1 cellular context compared by ENCODE assay signal in the genomic region with DNA sequence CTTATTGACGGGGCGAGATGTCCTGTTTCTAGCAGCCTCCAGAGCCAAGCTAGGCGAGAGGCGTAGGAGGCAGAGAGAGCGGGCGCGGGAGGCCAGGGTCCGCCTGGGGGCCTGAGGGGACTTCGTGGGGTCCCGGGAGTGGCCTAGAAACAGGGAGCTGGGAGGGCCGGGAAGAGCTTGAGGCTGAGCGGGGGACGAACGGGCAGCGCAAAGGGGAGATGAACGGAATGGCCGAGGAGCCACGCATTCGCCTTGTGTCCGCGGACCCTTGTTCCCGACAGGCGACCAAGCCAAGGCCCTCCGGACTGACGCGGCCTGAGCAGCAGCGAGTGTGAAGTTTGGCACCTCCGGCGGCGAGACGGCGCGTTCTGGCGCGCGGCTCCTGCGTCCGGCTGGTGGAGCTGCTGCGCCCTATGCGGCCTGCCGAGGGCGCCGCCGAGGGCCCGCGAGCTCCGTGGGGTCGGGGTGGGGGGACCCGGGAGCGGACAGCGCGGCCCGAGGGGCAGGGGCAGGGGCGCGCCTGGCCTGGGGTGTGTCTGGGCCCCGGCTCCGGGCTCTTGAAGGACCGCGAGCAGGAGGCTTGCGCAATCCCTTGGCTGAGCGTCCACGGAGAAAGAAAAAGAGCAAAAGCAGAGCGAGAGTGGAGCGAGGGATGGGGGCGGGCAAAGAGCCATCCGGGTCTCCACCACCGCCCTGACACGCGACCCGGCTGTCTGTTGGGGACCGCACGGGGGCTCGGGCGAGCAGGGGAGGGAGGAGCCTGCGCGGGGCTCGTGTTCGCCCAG.
A peak's percentile ranks its signal among the peaks of the same experiment; 100 is the strongest.
TF ChIP-seq lines count a peak whose summit lies in the region.

No MANE protein-coding gene starts in this region.

TF ChIP-seq in HepG2, 621 proteins besides CTCF, POLR2A, EP300 and RAD21 (continued from another document and continues in another):
- TF ChIP-seq, protein P1, sequence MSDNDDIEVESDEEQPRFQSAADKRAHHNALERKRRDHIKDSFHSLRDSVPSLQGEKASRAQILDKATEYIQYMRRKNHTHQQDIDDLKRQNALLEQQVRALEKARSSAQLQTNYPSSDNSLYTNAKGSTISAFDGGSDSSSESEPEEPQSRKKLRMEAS (IDR thresholded peaks at IDR 0.05) = 0 out of 2 replicates have a peak, but pooled peaks have one; percentile 2
- TF ChIP-seq SAP130 (CRISPR knock-in tag; IDR thresholded peaks at IDR 0.05; ENCODE audit: low read depth) = no peak; the same call in 1 of the 2 replicates
- TF ChIP-seq, protein P2, sequence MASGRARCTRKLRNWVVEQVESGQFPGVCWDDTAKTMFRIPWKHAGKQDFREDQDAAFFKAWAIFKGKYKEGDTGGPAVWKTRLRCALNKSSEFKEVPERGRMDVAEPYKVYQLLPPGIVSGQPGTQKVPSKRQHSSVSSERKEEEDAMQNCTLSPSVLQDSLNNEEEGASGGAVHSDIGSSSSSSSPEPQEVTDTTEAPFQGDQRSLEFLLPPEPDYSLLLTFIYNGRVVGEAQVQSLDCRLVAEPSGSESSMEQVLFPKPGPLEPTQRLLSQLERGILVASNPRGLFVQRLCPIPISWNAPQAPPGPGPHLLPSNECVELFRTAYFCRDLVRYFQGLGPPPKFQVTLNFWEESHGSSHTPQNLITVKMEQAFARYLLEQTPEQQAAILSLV (CRISPR knock-in tag; IDR thresholded peaks at IDR 0.05; ENCODE audit: borderline replicate concordance) = no peak
- TF ChIP-seq, protein P3, sequence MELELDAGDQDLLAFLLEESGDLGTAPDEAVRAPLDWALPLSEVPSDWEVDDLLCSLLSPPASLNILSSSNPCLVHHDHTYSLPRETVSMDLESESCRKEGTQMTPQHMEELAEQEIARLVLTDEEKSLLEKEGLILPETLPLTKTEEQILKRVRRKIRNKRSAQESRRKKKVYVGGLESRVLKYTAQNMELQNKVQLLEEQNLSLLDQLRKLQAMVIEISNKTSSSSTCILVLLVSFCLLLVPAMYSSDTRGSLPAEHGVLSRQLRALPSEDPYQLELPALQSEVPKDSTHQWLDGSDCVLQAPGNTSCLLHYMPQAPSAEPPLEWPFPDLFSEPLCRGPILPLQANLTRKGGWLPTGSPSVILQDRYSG (CRISPR knock-in tag; IDR thresholded peaks at IDR 0.05) = no peak
- TF ChIP-seq ZNF883 (CRISPR knock-in tag; IDR thresholded peaks at IDR 0.05; ENCODE audit: not compliant biosample characterization) = no peak
- TF ChIP-seq ZNF264 (CRISPR knock-in tag; IDR thresholded peaks at IDR 0.05) = no peak
- TF ChIP-seq NFKBIZ (CRISPR knock-in tag; IDR thresholded peaks at IDR 0.05) = no peak
- 0 out of 2 replicates have a peak, but pooled peaks have one; percentile 9 for TF ChIP-seq PHF8 (CRISPR knock-in tag; IDR thresholded peaks at IDR 0.05)
- TF ChIP-seq GPN1 (CRISPR knock-in tag; IDR thresholded peaks at IDR 0.05; ENCODE audit: borderline replicate concordance) = 0 out of 2 replicates have a peak, but pooled peaks have one; percentile 17
- TF ChIP-seq TAF1 (CRISPR knock-in tag; IDR thresholded peaks at IDR 0.05) = 0 out of 2 replicates have a peak, but pooled peaks have one; percentile 2
- TF ChIP-seq ZC3H13 (CRISPR knock-in tag; IDR thresholded peaks at IDR 0.05) = 0 out of 2 replicates have a peak, but pooled peaks have one; percentile 13
- TF ChIP-seq, protein P4, sequence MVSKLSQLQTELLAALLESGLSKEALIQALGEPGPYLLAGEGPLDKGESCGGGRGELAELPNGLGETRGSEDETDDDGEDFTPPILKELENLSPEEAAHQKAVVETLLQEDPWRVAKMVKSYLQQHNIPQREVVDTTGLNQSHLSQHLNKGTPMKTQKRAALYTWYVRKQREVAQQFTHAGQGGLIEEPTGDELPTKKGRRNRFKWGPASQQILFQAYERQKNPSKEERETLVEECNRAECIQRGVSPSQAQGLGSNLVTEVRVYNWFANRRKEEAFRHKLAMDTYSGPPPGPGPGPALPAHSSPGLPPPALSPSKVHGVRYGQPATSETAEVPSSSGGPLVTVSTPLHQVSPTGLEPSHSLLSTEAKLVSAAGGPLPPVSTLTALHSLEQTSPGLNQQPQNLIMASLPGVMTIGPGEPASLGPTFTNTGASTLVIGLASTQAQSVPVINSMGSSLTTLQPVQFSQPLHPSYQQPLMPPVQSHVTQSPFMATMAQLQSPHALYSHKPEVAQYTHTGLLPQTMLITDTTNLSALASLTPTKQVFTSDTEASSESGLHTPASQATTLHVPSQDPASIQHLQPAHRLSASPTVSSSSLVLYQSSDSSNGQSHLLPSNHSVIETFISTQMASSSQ (IDR thresholded peaks at IDR 0.05; ENCODE audit: low read depth) = no peak
- TF ChIP-seq, protein P4 (CRISPR knock-in tag; IDR thresholded peaks at IDR 0.05; ENCODE audit: borderline replicate concordance) = no peak
- TF ChIP-seq, protein P5, sequence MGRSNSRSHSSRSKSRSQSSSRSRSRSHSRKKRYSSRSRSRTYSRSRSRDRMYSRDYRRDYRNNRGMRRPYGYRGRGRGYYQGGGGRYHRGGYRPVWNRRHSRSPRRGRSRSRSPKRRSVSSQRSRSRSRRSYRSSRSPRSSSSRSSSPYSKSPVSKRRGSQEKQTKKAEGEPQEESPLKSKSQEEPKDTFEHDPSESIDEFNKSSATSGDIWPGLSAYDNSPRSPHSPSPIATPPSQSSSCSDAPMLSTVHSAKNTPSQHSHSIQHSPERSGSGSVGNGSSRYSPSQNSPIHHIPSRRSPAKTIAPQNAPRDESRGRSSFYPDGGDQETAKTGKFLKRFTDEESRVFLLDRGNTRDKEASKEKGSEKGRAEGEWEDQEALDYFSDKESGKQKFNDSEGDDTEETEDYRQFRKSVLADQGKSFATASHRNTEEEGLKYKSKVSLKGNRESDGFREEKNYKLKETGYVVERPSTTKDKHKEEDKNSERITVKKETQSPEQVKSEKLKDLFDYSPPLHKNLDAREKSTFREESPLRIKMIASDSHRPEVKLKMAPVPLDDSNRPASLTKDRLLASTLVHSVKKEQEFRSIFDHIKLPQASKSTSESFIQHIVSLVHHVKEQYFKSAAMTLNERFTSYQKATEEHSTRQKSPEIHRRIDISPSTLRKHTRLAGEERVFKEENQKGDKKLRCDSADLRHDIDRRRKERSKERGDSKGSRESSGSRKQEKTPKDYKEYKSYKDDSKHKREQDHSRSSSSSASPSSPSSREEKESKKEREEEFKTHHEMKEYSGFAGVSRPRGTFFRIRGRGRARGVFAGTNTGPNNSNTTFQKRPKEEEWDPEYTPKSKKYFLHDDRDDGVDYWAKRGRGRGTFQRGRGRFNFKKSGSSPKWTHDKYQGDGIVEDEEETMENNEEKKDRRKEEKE (IDR thresholded peaks at IDR 0.05) = no peak
- TF ChIP-seq ZNF263 (CRISPR knock-in tag; IDR thresholded peaks at IDR 0.05) = no peak
- no peak for TF ChIP-seq MEIS2 (CRISPR knock-in tag; IDR thresholded peaks at IDR 0.05)
- no peak for TF ChIP-seq PHF20 (CRISPR knock-in tag; IDR thresholded peaks at IDR 0.05)
- TF ChIP-seq NR2F6 (IDR thresholded peaks at IDR 0.05) = no peak
- no peak for TF ChIP-seq NR2F6 (CRISPR knock-in tag; IDR thresholded peaks at IDR 0.05)
- no peak for TF ChIP-seq FOXK2 (IDR thresholded peaks at IDR 0.05)
- no peak for TF ChIP-seq TEAD3 (CRISPR knock-in tag; optimal IDR thresholded peaks at IDR 0.05; ENCODE audit: borderline replicate concordance)
- TF ChIP-seq, protein P6, sequence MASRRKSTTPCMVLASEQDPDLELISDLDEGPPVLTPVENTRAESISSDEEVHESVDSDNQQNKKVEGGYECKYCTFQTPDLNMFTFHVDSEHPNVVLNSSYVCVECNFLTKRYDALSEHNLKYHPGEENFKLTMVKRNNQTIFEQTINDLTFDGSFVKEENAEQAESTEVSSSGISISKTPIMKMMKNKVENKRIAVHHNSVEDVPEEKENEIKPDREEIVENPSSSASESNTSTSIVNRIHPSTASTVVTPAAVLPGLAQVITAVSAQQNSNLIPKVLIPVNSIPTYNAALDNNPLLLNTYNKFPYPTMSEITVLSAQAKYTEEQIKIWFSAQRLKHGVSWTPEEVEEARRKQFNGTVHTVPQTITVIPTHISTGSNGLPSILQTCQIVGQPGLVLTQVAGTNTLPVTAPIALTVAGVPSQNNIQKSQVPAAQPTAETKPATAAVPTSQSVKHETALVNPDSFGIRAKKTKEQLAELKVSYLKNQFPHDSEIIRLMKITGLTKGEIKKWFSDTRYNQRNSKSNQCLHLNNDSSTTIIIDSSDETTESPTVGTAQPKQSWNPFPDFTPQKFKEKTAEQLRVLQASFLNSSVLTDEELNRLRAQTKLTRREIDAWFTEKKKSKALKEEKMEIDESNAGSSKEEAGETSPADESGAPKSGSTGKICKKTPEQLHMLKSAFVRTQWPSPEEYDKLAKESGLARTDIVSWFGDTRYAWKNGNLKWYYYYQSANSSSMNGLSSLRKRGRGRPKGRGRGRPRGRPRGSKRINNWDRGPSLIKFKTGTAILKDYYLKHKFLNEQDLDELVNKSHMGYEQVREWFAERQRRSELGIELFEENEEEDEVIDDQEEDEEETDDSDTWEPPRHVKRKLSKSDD (CRISPR knock-in tag; IDR thresholded peaks at IDR 0.05; ENCODE audit: low read depth) = peak; percentile 74; the same call in 1 of the 2 replicates
- TF ChIP-seq SIN3A (IDR thresholded peaks at IDR 0.05; ENCODE audit: borderline replicate concordance, low read depth, low read length) = no peak
- no peak for TF ChIP-seq MAFK (conservative IDR thresholded peaks at IDR 0.05 in 1 of 2, IDR thresholded peaks at IDR 0.05 in 1 of 2; ENCODE audit: low read length in 2 of 2)
- 0 out of 2 replicates have a peak, but pooled peaks have one; percentile 14 for TF ChIP-seq ZNF225 (CRISPR knock-in tag; IDR thresholded peaks at IDR 0.05)
- no peak for TF ChIP-seq ZNF136 (CRISPR knock-in tag; IDR thresholded peaks at IDR 0.05; ENCODE audit: low read depth)
- TF ChIP-seq, protein P7, sequence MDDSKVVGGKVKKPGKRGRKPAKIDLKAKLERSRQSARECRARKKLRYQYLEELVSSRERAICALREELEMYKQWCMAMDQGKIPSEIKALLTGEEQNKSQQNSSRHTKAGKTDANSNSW (CRISPR knock-in tag; IDR thresholded peaks at IDR 0.05; ENCODE audit: borderline replicate concordance) = no peak
- no peak for TF ChIP-seq SOX5 (CRISPR knock-in tag; IDR thresholded peaks at IDR 0.05; ENCODE audit: borderline replicate concordance)
- no peak for TF ChIP-seq ZNF432 (CRISPR knock-in tag; IDR thresholded peaks at IDR 0.05; ENCODE audit: borderline replicate concordance)
- TF ChIP-seq REPIN1 (CRISPR knock-in tag; IDR thresholded peaks at IDR 0.05; ENCODE audit: borderline replicate concordance, low read depth) = 0 out of 2 replicates have a peak, but pooled peaks have one; percentile 14
- peak; percentile 41; the same call in 1 of the 2 replicates for TF ChIP-seq GATAD2A (CRISPR knock-in tag; IDR thresholded peaks at IDR 0.05)
- no peak; the same call in 1 of the 2 replicates for TF ChIP-seq PCBP1 (IDR thresholded peaks at IDR 0.05; ENCODE audit: borderline replicate concordance, low read depth, low read length)
- no peak for TF ChIP-seq ZNF138 (CRISPR knock-in tag; IDR thresholded peaks at IDR 0.05; ENCODE audit: low read depth)
- TF ChIP-seq ZFY (CRISPR knock-in tag; IDR thresholded peaks at IDR 0.05) = no peak
- no peak for TF ChIP-seq NPAS2 (CRISPR knock-in tag; IDR thresholded peaks at IDR 0.05; ENCODE audit: borderline replicate concordance)
- no peak for TF ChIP-seq ZMYM4 (CRISPR knock-in tag; IDR thresholded peaks at IDR 0.05)
- TF ChIP-seq, protein P8, sequence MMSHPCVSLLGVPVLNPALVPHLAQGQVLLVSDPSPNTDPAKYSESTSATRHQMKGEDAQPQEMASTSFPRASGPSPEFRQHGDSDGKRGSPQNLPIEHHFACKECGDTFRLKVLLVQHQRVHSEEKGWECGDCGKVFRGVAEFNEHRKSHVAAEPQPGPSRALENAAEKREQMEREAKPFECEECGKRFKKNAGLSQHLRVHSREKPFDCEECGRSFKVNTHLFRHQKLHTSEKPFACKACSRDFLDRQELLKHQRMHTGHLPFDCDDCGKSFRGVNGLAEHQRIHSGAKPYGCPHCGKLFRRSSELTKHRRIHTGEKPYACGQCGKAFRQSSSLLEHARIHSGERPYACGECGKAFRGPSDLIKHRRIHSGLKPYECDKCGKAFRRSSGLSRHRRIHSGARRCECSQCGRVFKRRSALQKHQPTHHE (CRISPR knock-in tag; IDR thresholded peaks at IDR 0.05; ENCODE audit: borderline replicate concordance) = no peak
- TF ChIP-seq, protein P9, sequence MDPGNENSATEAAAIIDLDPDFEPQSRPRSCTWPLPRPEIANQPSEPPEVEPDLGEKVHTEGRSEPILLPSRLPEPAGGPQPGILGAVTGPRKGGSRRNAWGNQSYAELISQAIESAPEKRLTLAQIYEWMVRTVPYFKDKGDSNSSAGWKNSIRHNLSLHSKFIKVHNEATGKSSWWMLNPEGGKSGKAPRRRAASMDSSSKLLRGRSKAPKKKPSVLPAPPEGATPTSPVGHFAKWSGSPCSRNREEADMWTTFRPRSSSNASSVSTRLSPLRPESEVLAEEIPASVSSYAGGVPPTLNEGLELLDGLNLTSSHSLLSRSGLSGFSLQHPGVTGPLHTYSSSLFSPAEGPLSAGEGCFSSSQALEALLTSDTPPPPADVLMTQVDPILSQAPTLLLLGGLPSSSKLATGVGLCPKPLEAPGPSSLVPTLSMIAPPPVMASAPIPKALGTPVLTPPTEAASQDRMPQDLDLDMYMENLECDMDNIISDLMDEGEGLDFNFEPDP (CRISPR knock-in tag; conservative IDR thresholded peaks at IDR 0.05) = no peak
- TF ChIP-seq NCOA5 (CRISPR knock-in tag; IDR thresholded peaks at IDR 0.05) = no peak
- TF ChIP-seq, protein P10, sequence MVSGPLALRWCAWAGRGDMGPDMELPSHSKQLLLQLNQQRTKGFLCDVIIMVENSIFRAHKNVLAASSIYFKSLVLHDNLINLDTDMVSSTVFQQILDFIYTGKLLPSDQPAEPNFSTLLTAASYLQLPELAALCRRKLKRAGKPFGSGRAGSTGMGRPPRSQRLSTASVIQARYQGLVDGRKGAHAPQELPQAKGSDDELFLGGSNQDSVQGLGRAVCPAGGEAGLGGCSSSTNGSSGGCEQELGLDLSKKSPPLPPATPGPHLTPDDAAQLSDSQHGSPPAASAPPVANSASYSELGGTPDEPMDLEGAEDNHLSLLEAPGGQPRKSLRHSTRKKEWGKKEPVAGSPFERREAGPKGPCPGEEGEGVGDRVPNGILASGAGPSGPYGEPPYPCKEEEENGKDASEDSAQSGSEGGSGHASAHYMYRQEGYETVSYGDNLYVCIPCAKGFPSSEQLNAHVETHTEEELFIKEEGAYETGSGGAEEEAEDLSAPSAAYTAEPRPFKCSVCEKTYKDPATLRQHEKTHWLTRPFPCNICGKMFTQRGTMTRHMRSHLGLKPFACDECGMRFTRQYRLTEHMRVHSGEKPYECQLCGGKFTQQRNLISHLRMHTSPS (CRISPR knock-in tag; IDR thresholded peaks at IDR 0.05; ENCODE audit: low read depth) = no peak
- peak; percentile 42 for TF ChIP-seq ZBTB38 (CRISPR knock-in tag; IDR thresholded peaks at IDR 0.05)
- TF ChIP-seq GABPB1 (CRISPR knock-in tag; IDR thresholded peaks at IDR 0.05) = no peak; the same call in 1 of the 2 replicates
- TF ChIP-seq TAF15 (IDR thresholded peaks at IDR 0.05; ENCODE audit: low read depth, low read length, poor library complexity, severe bottlenecking) = peak; percentile 3
- TF ChIP-seq RORA (CRISPR knock-in tag; IDR thresholded peaks at IDR 0.05) = no peak
